ENCODE assay signal across 8 cellular contexts in the genomic region with DNA sequence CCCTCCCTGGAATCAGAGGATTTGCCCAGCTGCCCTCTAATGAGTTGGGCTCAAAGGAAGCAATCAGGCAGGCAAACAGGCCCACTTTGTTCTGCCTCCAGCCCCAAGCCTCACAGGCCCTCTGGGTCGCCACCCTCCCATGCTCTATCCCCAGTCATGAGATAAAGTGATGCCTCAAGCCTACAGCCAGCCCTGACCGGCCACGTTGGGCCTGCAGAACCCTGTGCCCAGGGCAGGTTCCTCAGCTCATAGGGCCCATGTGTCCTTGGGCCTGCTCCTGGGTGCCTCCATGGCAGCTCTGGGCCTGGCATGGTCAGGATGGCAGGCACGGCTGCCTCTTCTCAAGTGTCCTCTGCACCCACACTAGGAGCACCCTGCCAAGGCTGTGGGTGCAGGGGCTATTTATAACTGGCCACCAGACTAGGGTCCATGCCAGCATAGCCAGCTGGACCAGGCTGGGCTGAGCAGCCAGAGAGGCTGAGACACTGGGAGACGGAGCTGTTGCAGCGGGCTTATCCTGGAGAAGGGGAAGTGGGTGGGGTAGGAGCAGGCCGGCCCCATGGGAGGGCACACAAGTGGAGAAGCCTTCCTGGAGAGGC. TPM values are rescaled to one million over a fixed set of nuclear protein-coding genes. Genes with fewer than 3 reads are reported as not detected.
DNase-seq lines count a peak whose midpoint lies in the region; ATAC-seq and TF ChIP-seq lines count a peak whose summit lies in the region.

No MANE protein-coding gene starts in this region.

- no peak for TF ChIP-seq POLR2A in gastroesophageal sphincter (IDR thresholded peaks at IDR 0.05)

- no peaks in the 10 kb centered on the region for H3K27me3 ChIP-seq in gastroesophageal sphincter
- no peaks in the 10 kb centered on the region for H3K27me3 ChIP-seq in CD8-positive, alpha-beta T cell (ENCODE audit: insufficient read depth, low read length)

- H3K9me3 Mint-ChIP-seq in osteocyte (ENCODE audit: unreplicated experiment), result no peaks in the 10 kb centered on the region
- H3K9me3 Mint-ChIP-seq in CD8-positive, alpha-beta T cell, result no peaks in the 10 kb centered on the region

- no peaks in the 10 kb centered on the region for H3K9me3 ChIP-seq in gastroesophageal sphincter
- H3K9me3 ChIP-seq in CD8-positive, alpha-beta T cell (ENCODE audit: low read length), result no peaks in the 10 kb centered on the region

- peaks cover 36% of the 10 kb centered on the region for H3K4me1 Mint-ChIP-seq in osteocyte (ENCODE audit: unreplicated experiment)
- H3K4me1 Mint-ChIP-seq in CD8-positive, alpha-beta T cell (ENCODE audit: low read depth), result peaks cover 57% of the 10 kb centered on the region

- no peaks in the 10 kb centered on the region for H3K27me3 Mint-ChIP-seq in osteocyte (ENCODE audit: unreplicated experiment)
- no peaks in the 10 kb centered on the region for H3K27me3 Mint-ChIP-seq in CD8-positive, alpha-beta T cell (ENCODE audit: low read depth)

- CTCF ChIA-PET in CD8-positive, alpha-beta T cell (lab: Charles Lee), result interaction anchor here (1.0 to 31.7 kb wide), 6 partner anchors 9 to 84 kb away, joined by 3 to 728 read pairs (median 19); no protein-coding TSS in a partner anchor

- peaks cover 24 to 73% (median 63%) of the 10 kb centered on the region in 3 donors for H3K4me1 ChIP-seq in gastroesophageal sphincter
- H3K4me1 ChIP-seq in CD8-positive, alpha-beta T cell (ENCODE audit: insufficient read depth, low read length), result peaks cover 64% of the 10 kb centered on the region

- H3K27ac ChIP-seq in VCaP (peak overlapping the region; percentile 97), gastroesophageal sphincter (peak overlapping the region in 3 of 4 donors; percentile 68 to 99 (median 94))
- H3K27ac ChIP-seq in CD8-positive, alpha-beta T cell (ENCODE audit: low read depth, low read length), result no peak overlapping the region

- TF ChIP-seq CTCF in VCaP (conservative IDR thresholded peaks at IDR 0.05) (no peak), gastroesophageal sphincter (IDR thresholded peaks at IDR 0.05) (no peak), osteocyte (IDR thresholded peaks at IDR 0.05) (no peak)
- TF ChIP-seq CTCF in CD8-positive, alpha-beta T cell (IDR thresholded peaks at IDR 0.05), result no peak

- peak; percentile 82 for DNase-seq in Ammon's horn (ENCODE audit: low spot score)
- no peak for DNase-seq in osteocyte (ENCODE audit: extremely low spot score, unreplicated experiment)
- DNase-seq in NCI-H345 (lab: John Stamatoyannopoulos, UW), result no peak
- DNase-seq in dedifferentiated amniotic fluid mesenchymal stem cell (ENCODE audit: extremely low spot score), result no peak
- no peak for DNase-seq in cerebellar nuclear complex (lab: John Stamatoyannopoulos, UW)
- DNase-seq in CD8-positive, alpha-beta T cell, result no peak

- ATAC-seq in gastroesophageal sphincter, result peak; percentile 45
- no peak for ATAC-seq in CD8-positive, alpha-beta T cell

- POLR2A ChIA-PET in CD8-positive, alpha-beta T cell (lab: Charles Lee), result interaction anchor here (1.3 to 1.5 kb wide), 2 partner anchors 12 to 38 kb away, joined by 3 read pairs; no protein-coding TSS in a partner anchor

- no CpG with 5 or more reads among the region's 7 CpGs for WGBS in gastroesophageal sphincter (ENCODE audit: low coverage in 1 of 2), 2 donors

- H3K36me3 Mint-ChIP-seq in osteocyte (ENCODE audit: unreplicated experiment), result peaks cover 9% of the 10 kb centered on the region
- peaks cover 57% of the 10 kb centered on the region for H3K36me3 Mint-ChIP-seq in CD8-positive, alpha-beta T cell

- no peak overlapping the region for H3K4me3 ChIP-seq in gastroesophageal sphincter
- H3K4me3 ChIP-seq in CD8-positive, alpha-beta T cell (ENCODE audit: low read depth, low read length), result no peak overlapping the region

- intact Hi-C loops in CD8-positive, alpha-beta T cell (cut with DNase I, micrococcal nuclease), result no loop called here

- peak overlapping the region; percentile 38 for H3K27ac Mint-ChIP-seq in osteocyte (ENCODE audit: unreplicated experiment)
- no peak overlapping the region for H3K27ac Mint-ChIP-seq in CD8-positive, alpha-beta T cell

- H3K4me3 Mint-ChIP-seq in osteocyte (ENCODE audit: unreplicated experiment), result no peak overlapping the region
- H3K4me3 Mint-ChIP-seq in CD8-positive, alpha-beta T cell, result no peak overlapping the region

- no peak for TF ChIP-seq EP300 in gastroesophageal sphincter (IDR thresholded peaks at IDR 0.05)

- peaks cover 0 to 50% of the 10 kb centered on the region in 2 donors for H3K36me3 ChIP-seq in gastroesophageal sphincter
- H3K36me3 ChIP-seq in CD8-positive, alpha-beta T cell (ENCODE audit: insufficient read depth, low read length), result peaks cover 45% of the 10 kb centered on the region

RNA-seq across cellular contexts. Expression of a gene that starts 20.2 kb away (rescaled TPM):
- 10 to 100 TPM; 55.9 to 96.5 (median 59.4) TPM for total RNA-seq in gastroesophageal sphincter
- total RNA-seq in osteocyte, result 114 and 120 TPM in 2 replicates
- 10 to 100 TPM; 87.3 to 91.4 TPM for total RNA-seq in CD8-positive, alpha-beta T cell

RNA-seq across cellular contexts. Expression of a gene that starts 26.4 kb away (rescaled TPM):
- total RNA-seq in gastroesophageal sphincter (10 to 100 TPM; 40.7 to 66.8 (median 53.3) TPM), osteocyte (21.2 and 21.6 TPM in 2 replicates)
- total RNA-seq in CD8-positive, alpha-beta T cell, result 1 to 10 TPM; 4.3 to 5.5 TPM

RNA-seq across cellular contexts. Expression of a gene that starts 40.8 kb away (rescaled TPM):
- total RNA-seq in gastroesophageal sphincter (10 to 100 TPM; 19.3 to 56.8 (median 25.5) TPM), osteocyte (1.2 and 1.9 TPM in 2 replicates)
- total RNA-seq in CD8-positive, alpha-beta T cell, result under 1 TPM; 0.14 to 0.25 TPM
